Comparison of ENCODE assay signal across 8 cellular contexts in the genomic region with DNA sequence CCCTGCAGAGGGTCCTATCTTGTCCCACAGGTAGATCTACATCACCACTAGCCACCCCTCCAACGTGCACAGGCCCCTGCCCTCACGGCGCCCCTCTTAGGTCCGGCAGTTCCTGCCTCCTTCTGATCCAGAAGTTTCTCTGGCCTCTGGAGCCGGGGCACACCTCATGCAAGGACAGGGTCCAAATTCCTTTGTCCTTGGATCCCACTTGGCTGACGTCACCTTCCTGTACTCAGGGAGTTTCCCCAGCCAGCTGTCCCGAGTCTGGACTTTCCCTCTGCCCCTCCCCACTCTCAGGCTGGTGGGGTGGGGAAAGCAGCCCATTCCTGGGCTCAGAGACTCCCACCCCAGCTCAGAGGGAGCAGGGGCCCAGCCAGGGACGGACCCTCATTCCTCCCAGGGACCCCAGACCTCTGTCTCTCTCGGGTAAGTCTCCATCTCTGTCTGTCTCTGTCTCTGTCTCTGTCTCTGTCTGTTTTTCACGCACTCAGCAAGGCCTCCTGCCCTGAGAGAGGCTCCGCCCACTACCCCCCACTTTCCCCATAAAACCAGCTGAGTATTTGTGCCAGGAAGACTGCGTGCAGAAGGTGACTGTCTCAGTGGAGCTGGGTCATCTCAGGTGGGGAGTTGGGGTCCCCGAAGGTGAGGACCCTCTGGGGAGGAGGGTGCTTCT. TPM values are rescaled to one million over a fixed set of nuclear protein-coding genes. Genes with fewer than 3 reads are reported as not detected.
DNase-seq lines count a peak whose midpoint lies in the region; ATAC-seq, FAIRE-seq and TF ChIP-seq lines count a peak whose summit lies in the region.

IL32 (plus strand) TSS at position 572 of the 673 bp plus-strand sequence. CDS start 172 bp downstream, outside the sequence.

- WGBS in body of pancreas, 2 donors, result 18 to 25% methylated on average over 5 to 13 of the region's 13 CpGs

- H3K4me3 ChIP-seq in body of pancreas (peak within 1 kb of the TSS; percentile 48 to 68), lower lobe of right lung (peak within 1 kb of the TSS; percentile 59), WERI-Rb-1 (ENCODE audit: low read depth, low read length) (no peak within 1 kb of the TSS)

- H3K27me3 ChIP-seq in body of pancreas (no peaks in the 10 kb centered on the region), lower lobe of right lung (ENCODE audit: low read depth) (no peaks in the 10 kb centered on the region), WERI-Rb-1 (ENCODE audit: insufficient read depth, low read depth, severe bottlenecking) (no peaks in the 10 kb centered on the region)

- H3K27ac ChIP-seq in body of pancreas (peak within 1 kb of the TSS; percentile 86 to 97 (median 94)), lower lobe of right lung (peak within 1 kb of the TSS; percentile 80), WERI-Rb-1 (no peak within 1 kb of the TSS; the same call in 1 of the 2 replicates)

- H3K36me3 ChIP-seq in body of pancreas (replicated peaks in 1 of 2; ENCODE audit: insufficient read depth in 1 of 2, low read depth in 2 of 2), result peaks cover 4 to 7% of the 10 kb centered on the region in 2 donors
- H3K36me3 ChIP-seq in lower lobe of right lung, result peaks cover 4% of the 10 kb centered on the region
- H3K36me3 ChIP-seq in WERI-Rb-1, result no peaks in the 10 kb centered on the region

- intact Hi-C loops in T-helper 1 cell treated with Interleukin-12 subunit alpha and Interleukin-12 subunit beta and Interleukin-4 antibody, amounts not matched to agents 30 ng/mL and 1 ng/mL, for 36 hours (cut with micrococcal nuclease), result loop anchor here (1.0 kb wide), 2 partner anchors 10 to 59 kb away; no protein-coding TSS in a partner anchor
- intact Hi-C loops in body of pancreas (cut with DNase I), result no loop called here
- intact Hi-C loops in lower lobe of right lung (cut with DNase I), result no loop called here

- ATAC-seq in body of pancreas (peak; percentile 95), lower lobe of right lung (peak; percentile 78 to 89)

- peaks cover 43% of the 10 kb centered on the region for H3K4me1 ChIP-seq in body of pancreas
- peaks cover 27% of the 10 kb centered on the region for H3K4me1 ChIP-seq in lower lobe of right lung

- no peak for TF ChIP-seq POLR2A in GM12891 (IDR thresholded peaks at IDR 0.05; ENCODE audit: low read depth, low read length)
- TF ChIP-seq POLR2A in body of pancreas (IDR thresholded peaks at IDR 0.05), result peak; percentile 55 to 95 (median 94)

- peak; percentile 45 for FAIRE-seq in GM12891 (lab: Jason Lieb, UNC)

- DNase-seq in GM12891 (ENCODE audit: insufficient read length, low spot score) (no peak), body of pancreas (peak; percentile 93 to 97 (median 96)), lower lobe of right lung (no peak), NCI-H1436 (lab: John Stamatoyannopoulos, UW) (no peak), WERI-Rb-1 (no peak), putamen (ENCODE audit: low spot score) (no peak)
- peak; percentile 64 to 65 for DNase-seq in stimulated activated CD8-positive, alpha-beta memory T cell treated with anti-CD3 and anti-CD28 coated beads, Interleukin-7, amount 100 ng/mL, for 4 hours (ENCODE audit: low read depth in 2 of 2)

- H3K9me3 ChIP-seq in body of pancreas, result no peaks in the 10 kb centered on the region
- H3K9me3 ChIP-seq in lower lobe of right lung, result no peaks in the 10 kb centered on the region
- no peaks in the 10 kb centered on the region for H3K9me3 ChIP-seq in WERI-Rb-1 (ENCODE audit: severe bottlenecking)

- TF ChIP-seq CTCF in body of pancreas (IDR thresholded peaks at IDR 0.05) (no peak), lower lobe of right lung (IDR thresholded peaks at IDR 0.05) (no peak), WERI-Rb-1 (IDR thresholded peaks at IDR 0.05; ENCODE audit: low read depth, low read length) (no peak)

TF ChIP-seq in GM12891, 5 proteins besides CTCF, POLR2A, EP300 and RAD21:
- TF ChIP-seq POLR2AphosphoS5 (IDR thresholded peaks at IDR 0.05; ENCODE audit: low read depth, low read length) (peak; percentile 53; the same call in 1 of the 2 replicates), PAX5 (IDR thresholded peaks at IDR 0.05; ENCODE audit: insufficient read depth, low read length, severe bottlenecking) (no peak)

RNA-seq across cellular contexts. Expression of gene IL32, which starts in this region (rescaled TPM):
- 512 TPM for polyA plus RNA-seq in GM12891 (2012; ENCODE audit: low read depth, missing spikeins)
- 4,509 and 4,510 TPM in 2 replicates for total RNA-seq in T-helper 1 cell treated with Interleukin-12 subunit alpha and Interleukin-12 subunit beta and Interleukin-4 antibody, amounts not matched to agents 30 ng/mL and 1 ng/mL, for 36 hours
- total RNA-seq in body of pancreas (100 to 1,000 TPM; 184 to 238 TPM), lower lobe of right lung (79.1 TPM)

Comparison
In these comparisons a context has a peak if more than half of its experiments do, and no peak if none do; other contexts are left out.
1. RNA of gene IL32 (total RNA-seq): 4,509 to 4,510 TPM in T-helper 1 cell treated with Interleukin-12 subunit alpha and Interleukin-12 subunit beta and Interleukin-4 antibody, amounts not matched to agents 30 ng/mL and 1 ng/mL, for 36 hours; 184 to 238 TPM in body of pancreas and 79.1 TPM in lower lobe of right lung (single experiment); every median in the first group is over 10 times any median in the second.
2. DNase-seq: peak in body of pancreas (4 of 4) and stimulated activated CD8-positive, alpha-beta memory T cell treated with anti-CD3 and anti-CD28 coated beads, Interleukin-7, amount 100 ng/mL, for 4 hours (2 of 2); none in GM12891 (single experiment), lower lobe of right lung (single experiment), NCI-H1436 (single experiment), WERI-Rb-1 (single experiment) and putamen (single experiment).